In genomic region chr16:49441366-49441780, GRCh38 we compare ENCODE assay signal across 8 cellular contexts.
DNase-seq lines count a peak whose midpoint lies in the region; ATAC-seq lines count a peak whose summit lies in the region.

No MANE protein-coding gene starts in this region.

- H3K4me3 Mint-ChIP-seq in stimulated activated effector memory CD8-positive, alpha-beta T cell treated with anti-CD3 and anti-CD28 coated beads, Interleukin-12 subunit alpha, Interleukin-12 subunit beta, amount 100 ng/mL, for 72 hours, result peak overlapping the region; percentile 29

- DNase-seq in NCI-H524 treated with DMSO at 0.1 percent for 48 hours (lab: John Stamatoyannopoulos, UW) (peak; percentile 76), left lobe of liver (ENCODE audit: low spot score) (peak; percentile 61), amniotic stem cell (lab: John Stamatoyannopoulos, UW) (no peak), nucleus accumbens (lab: John Stamatoyannopoulos, UW) (no peak)
- DNase-seq in activated gamma-delta T cell treated with anti-CD3 and anti-CD28 coated beads, Interleukin-2, amount 50 U/mL, for 16 hours (ENCODE audit: low read depth), result peak; percentile 39
- peak; percentile 8 to 69 for DNase-seq in stimulated activated effector memory CD8-positive, alpha-beta T cell treated with anti-CD3 and anti-CD28 coated beads, Interleukin-12 subunit alpha, Interleukin-12 subunit beta, amount 100 ng/mL, for 72 hours (ENCODE audit: low spot score in 2 of 2)

- no peak overlapping the region for H3K27ac Mint-ChIP-seq in stimulated activated effector memory CD8-positive, alpha-beta T cell treated with anti-CD3 and anti-CD28 coated beads, Interleukin-12 subunit alpha, Interleukin-12 subunit beta, amount 100 ng/mL, for 72 hours

- H3K4me1 Mint-ChIP-seq in stimulated activated effector memory CD8-positive, alpha-beta T cell treated with anti-CD3 and anti-CD28 coated beads, Interleukin-12 subunit alpha, Interleukin-12 subunit beta, amount 100 ng/mL, for 72 hours, result peaks cover 17% of the 10 kb centered on the region

- ATAC-seq in GM18858 (IDR thresholded peaks at IDR 0.05; ENCODE audit: unreplicated experiment) (peak; percentile 95), HG02678 (IDR thresholded peaks at IDR 0.05; ENCODE audit: unreplicated experiment) (peak; percentile 96), left lobe of liver (peak; percentile 91)
- peak; percentile 88 for ATAC-seq in stimulated activated effector memory CD8-positive, alpha-beta T cell treated with anti-CD3 and anti-CD28 coated beads, Interleukin-12 subunit alpha, Interleukin-12 subunit beta, amount 100 ng/mL, for 72 hours

- no peaks in the 10 kb centered on the region for H3K9me3 Mint-ChIP-seq in stimulated activated effector memory CD8-positive, alpha-beta T cell treated with anti-CD3 and anti-CD28 coated beads, Interleukin-12 subunit alpha, Interleukin-12 subunit beta, amount 100 ng/mL, for 72 hours

- no peaks in the 10 kb centered on the region for H3K36me3 Mint-ChIP-seq in stimulated activated effector memory CD8-positive, alpha-beta T cell treated with anti-CD3 and anti-CD28 coated beads, Interleukin-12 subunit alpha, Interleukin-12 subunit beta, amount 100 ng/mL, for 72 hours

Comparison
In these comparisons a context has a peak if more than half of its experiments do, and no peak if none do; other contexts are left out.
1. DNase-seq: peak in NCI-H524 treated with DMSO at 0.1 percent for 48 hours (single experiment), activated gamma-delta T cell treated with anti-CD3 and anti-CD28 coated beads, Interleukin-2, amount 50 U/mL, for 16 hours (single experiment), left lobe of liver (single experiment) and stimulated activated effector memory CD8-positive, alpha-beta T cell treated with anti-CD3 and anti-CD28 coated beads, Interleukin-12 subunit alpha, Interleukin-12 subunit beta, amount 100 ng/mL, for 72 hours (2 of 2); none in amniotic stem cell (single experiment) and nucleus accumbens (0 of 56).
2. Peak in every context shown above with its lines, with median percentiles within 50 percentile points of each other: ATAC-seq.